ENCODE assay signal across 10 cellular contexts in the genomic region with DNA sequence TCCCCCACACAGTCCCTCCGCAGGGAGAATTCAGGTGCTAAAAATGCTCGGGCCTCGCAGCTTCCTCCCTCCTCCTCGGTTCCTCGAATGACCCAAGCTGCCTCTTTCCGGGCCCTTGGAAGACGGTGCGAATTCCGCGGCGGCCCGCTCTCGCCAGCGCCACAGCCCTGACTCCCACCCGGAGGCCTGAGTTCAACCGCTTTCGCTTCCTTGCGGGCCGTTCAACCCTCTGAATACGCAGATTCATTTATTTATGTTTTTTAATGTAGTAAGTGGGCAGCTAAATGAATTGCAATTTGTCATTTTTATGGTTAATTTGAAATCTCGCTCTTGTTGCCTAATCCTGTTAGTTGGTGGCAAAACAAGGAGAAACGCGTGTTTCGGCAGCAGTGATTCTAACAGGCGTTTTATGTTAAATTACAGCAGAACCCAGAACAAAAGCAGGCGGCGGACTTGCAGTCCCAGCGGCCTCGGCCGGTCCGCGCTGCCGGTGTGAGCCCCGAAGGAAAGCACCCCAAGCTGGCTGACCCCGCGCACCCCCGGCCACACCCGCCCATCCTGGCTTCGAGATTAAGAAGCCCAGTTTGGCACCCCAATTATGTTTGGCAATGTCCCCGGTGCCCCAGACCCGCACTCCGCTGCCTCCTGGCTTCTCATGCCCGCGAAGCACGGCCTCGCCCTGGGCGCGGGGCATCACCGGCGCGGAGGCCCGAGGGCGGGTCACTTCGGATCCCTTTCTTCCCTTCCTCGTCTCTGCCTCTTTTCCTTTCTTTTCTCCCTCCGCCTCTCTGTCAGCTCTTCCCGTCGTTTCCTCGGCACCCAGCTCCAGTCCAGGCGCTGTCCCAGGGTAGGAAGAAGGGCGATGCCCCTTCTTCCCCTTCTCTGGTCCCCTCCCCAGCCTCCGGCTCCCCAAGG.
A peak's percentile ranks its signal among the peaks of the same experiment; 100 is the strongest.
DNase-seq lines count a peak whose midpoint lies in the region; ATAC-seq and TF ChIP-seq lines count a peak whose summit lies in the region.
"Had no signal": no experiment of that assay in that cellular context is flagged by ENCODE, and none has a peak within 500 bp of the region (broad histone marks: within the 10 kb centered on the region; RNA-seq: fewer than 3 reads in every experiment).

No MANE protein-coding gene starts in this region.

- H3K9me3 ChIP-seq in transverse colon = no peaks in the 10 kb centered on the region

- peaks cover 54 to 69% of the 10 kb centered on the region in 2 donors for H3K27me3 Mint-ChIP-seq in natural killer cell (ENCODE audit: low read depth in 2 of 2)

- no peaks in the 10 kb centered on the region for H3K36me3 ChIP-seq in ACC112 (ENCODE audit: insufficient read depth, low read length)
- no peaks in the 10 kb centered on the region for H3K36me3 ChIP-seq in H7 (replicated peaks; ENCODE audit: control insufficient read depth, insufficient read depth, low read length)
- no peaks in the 10 kb centered on the region for H3K36me3 ChIP-seq in transverse colon

- H3K79me2 ChIP-seq in ACC112 (ENCODE audit: control insufficient read depth, insufficient read depth, low read length, unreplicated experiment) = no peaks in the 10 kb centered on the region

- no peak overlapping the region for H3K27ac Mint-ChIP-seq in natural killer cell

- peak overlapping the region; percentile 84 for H3K4me3 Mint-ChIP-seq in natural killer cell

- no peak for TF ChIP-seq POLR2A in transverse colon (IDR thresholded peaks at IDR 0.05)

- H3K27me3 ChIP-seq in ACC112 (ENCODE audit: insufficient read depth, low read length) = peaks cover 96% of the 10 kb centered on the region
- peaks cover 100% of the 10 kb centered on the region for H3K27me3 ChIP-seq in H7 (ENCODE audit: control insufficient read depth, insufficient read depth, low read length)
- peaks cover 98% of the 10 kb centered on the region for H3K27me3 ChIP-seq in transverse colon

- H3K4me3 ChIP-seq in ACC112 (ENCODE audit: low read depth, low read length) = peak overlapping the region; percentile 54
- H3K4me3 ChIP-seq in H7 (ENCODE audit: insufficient read depth, low read depth, low read length) = no peak overlapping the region
- no peak overlapping the region for H3K4me3 ChIP-seq in choroid plexus epithelial cell (ENCODE audit: low read depth, low read length)
- peak overlapping the region in 2 of 4 donors; percentile 6 to 41 for H3K4me3 ChIP-seq in transverse colon

- no peak for TF ChIP-seq CTCF in choroid plexus epithelial cell (conservative IDR thresholded peaks at IDR 0.05; ENCODE audit: low read depth, low read length)
- no peak for TF ChIP-seq CTCF in natural killer cell (IDR thresholded peaks at IDR 0.05)
- no peak for TF ChIP-seq CTCF in transverse colon (IDR thresholded peaks at IDR 0.05)

- intact Hi-C loops in natural killer cell (cut with micrococcal nuclease) (loop anchor here (10.0 kb wide), 1 partner anchor 391 kb away; no protein-coding TSS in a partner anchor), transverse colon (cut with DNase I; ENCODE audit: low total_unique reads) (no loop called here)

- no peaks in the 10 kb centered on the region for H3K9me3 Mint-ChIP-seq in natural killer cell

- DNase-seq in H7 = peak; percentile 81
- peak; percentile 28 for DNase-seq in choroid plexus epithelial cell (ENCODE audit: low read depth)
- DNase-seq in natural killer cell = no peak
- no peak for DNase-seq in H4 (ENCODE audit: low spot score)
- DNase-seq in transverse colon = no peak
- DNase-seq: activated CD4-positive, alpha-beta T cell treated with anti-CD3 and anti-CD28 coated beads for 4 hours; NCI-H446 treated with DMSO at 0.1 percent for 48 hours had no signal

- no peaks in the 10 kb centered on the region for H3K36me3 Mint-ChIP-seq in natural killer cell

- no peak for ATAC-seq in natural killer cell
- ATAC-seq in HG03097 (IDR thresholded peaks at IDR 0.05; ENCODE audit: low FRiP score, unreplicated experiment) = no peak
- ATAC-seq in GM19463 (IDR thresholded peaks at IDR 0.05; ENCODE audit: unreplicated experiment) = no peak

- H3K4me1 ChIP-seq in ACC112 (ENCODE audit: control insufficient read depth, insufficient read depth, low read length, unreplicated experiment) = no peaks in the 10 kb centered on the region
- H3K4me1 ChIP-seq in transverse colon = peaks cover 32 to 64% (median 53%) of the 10 kb centered on the region in 4 donors

- no peak overlapping the region for H2AFZ ChIP-seq in ACC112 (ENCODE audit: low read length, unreplicated experiment)

- in situ Hi-C loops in transverse colon (cut with MboI; ENCODE audit: low pct_ligation_motif_present in 1 of 4, low pct_unique_long_range_greater_than_20kb in 1 of 4, low sequenced_read_pairs in 3 of 4) = loop anchor here in 1 of 4 donors (25.0 kb wide), 1 partner anchor 461 kb away; no protein-coding TSS in a partner anchor

- H3K4me1 Mint-ChIP-seq in natural killer cell = peaks cover 14 to 27% of the 10 kb centered on the region in 2 donors

- H3K27ac ChIP-seq in ACC112 (ENCODE audit: low read depth, low read length) (no peak overlapping the region), transverse colon (no peak overlapping the region)

- WGBS in transverse colon (ENCODE audit: low coverage in 1 of 2), 2 donors = 6 to 7% methylated on average over 26 to 55 of the region's 62 CpGs

- no peak for TF ChIP-seq EP300 in transverse colon (IDR thresholded peaks at IDR 0.05; ENCODE audit: low read depth)

Comparison
In these comparisons a context has a peak if more than half of its experiments do, and no peak if none do; other contexts are left out.
1. DNase-seq: peak in H7 (single experiment) and choroid plexus epithelial cell (single experiment); none in natural killer cell (single experiment), H4 (single experiment) and transverse colon (single experiment).